In the genomic region with DNA sequence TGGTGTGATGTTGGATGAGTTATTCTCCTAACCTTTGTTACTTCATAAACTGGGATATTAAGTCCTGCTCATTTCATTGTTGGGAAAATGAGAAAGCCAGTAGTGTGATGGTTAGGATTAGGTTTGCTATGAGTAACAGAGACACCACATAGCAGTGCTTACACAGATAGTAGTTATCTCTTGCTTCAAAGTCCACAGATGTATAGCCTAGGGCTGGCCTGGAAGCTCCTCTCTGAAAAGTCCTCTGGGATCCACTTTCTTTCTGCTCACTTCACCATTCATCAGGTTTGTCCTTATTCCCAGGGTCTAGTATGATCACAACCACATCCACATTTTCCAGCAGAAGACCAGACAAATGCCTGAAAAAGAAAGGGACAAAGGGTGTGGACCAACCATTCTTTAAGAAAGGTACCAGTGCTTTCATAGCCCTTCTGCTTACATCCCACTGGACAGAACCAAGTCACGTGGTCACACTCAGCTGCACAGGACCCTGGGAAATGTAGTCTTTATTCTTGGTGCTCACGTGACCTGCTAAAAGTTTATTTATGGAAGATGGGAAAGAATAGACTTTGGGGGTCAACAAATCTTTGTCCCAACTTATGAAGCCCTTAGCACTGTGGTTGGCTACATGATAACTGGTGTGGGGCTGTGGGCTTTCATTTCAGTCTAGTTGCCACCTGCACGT, we compare ENCODE assay signal across 1 cellular context.
TF ChIP-seq lines count a peak whose summit lies in the region.

No MANE protein-coding gene starts in this region.

TF ChIP-seq in H1, 55 proteins besides CTCF, POLR2A, EP300 and RAD21 (continued from another document):
- TF ChIP-seq, protein P1, sequence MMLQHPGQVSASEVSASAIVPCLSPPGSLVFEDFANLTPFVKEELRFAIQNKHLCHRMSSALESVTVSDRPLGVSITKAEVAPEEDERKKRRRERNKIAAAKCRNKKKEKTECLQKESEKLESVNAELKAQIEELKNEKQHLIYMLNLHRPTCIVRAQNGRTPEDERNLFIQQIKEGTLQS (IDR thresholded peaks at IDR 0.05; ENCODE audit: insufficient read depth, low read depth, low read length), result peak; percentile 71; the same call in 1 of the 2 replicates
- TF ChIP-seq SIX5 (IDR thresholded peaks at IDR 0.05; ENCODE audit: low read depth, low read length) (peak; percentile 60), RFX5 (IDR thresholded peaks at IDR 0.05; ENCODE audit: borderline replicate concordance, low read depth, low read length) (no peak)
